Comparison of ENCODE assay signal across 8 cellular contexts in the genomic region with DNA sequence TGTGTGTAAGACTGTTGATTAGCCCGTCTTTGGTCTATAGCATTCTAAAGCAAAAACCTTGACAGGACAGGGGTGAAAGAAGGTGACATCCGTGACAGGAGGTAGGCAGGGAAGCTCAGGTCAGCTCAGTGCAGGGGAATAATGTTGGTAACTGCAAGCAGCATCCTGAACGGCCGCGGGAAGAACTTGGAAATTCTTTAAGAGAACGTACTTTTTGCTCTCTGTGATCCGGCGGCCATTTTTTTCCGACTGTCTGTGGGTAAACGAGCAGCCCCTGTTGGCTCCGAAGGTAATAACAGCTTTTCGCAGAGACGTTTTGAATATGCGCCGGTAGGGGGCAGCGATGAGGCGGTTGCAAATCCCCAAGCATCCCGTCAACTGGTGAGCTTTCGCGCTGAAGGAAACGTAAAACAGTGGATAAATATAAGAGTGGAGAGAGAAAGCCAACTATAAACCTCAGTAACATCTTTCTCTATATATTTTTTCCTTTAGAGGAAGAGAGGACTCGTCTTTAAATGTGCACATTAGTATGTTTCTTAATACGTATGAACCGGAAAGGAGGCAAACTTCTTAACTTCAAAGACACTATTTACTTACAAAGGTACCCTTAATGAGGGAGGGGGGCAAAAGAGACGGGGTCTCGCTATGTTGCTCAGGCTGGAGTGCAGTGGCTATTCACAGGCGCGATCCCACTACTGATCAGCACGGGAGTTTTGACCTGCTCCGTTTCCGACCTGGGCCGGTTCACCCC. TPM values are rescaled to one million over a fixed set of nuclear protein-coding genes. Genes with fewer than 3 reads are reported as not detected.
A peak's percentile ranks its signal among the peaks of the same experiment; 100 is the strongest.
DNase-seq lines count a peak whose midpoint lies in the region; ATAC-seq and TF ChIP-seq lines count a peak whose summit lies in the region.

No MANE protein-coding gene starts in this region.

- TF ChIP-seq CTCF in osteocyte (IDR thresholded peaks at IDR 0.05) (peak; percentile 100), thoracic aorta (IDR thresholded peaks at IDR 0.05) (peak; percentile 100)

- peak overlapping the region; percentile 95 for H3K9ac ChIP-seq in SK-N-MC (ENCODE audit: insufficient read length)

- no peaks in the 10 kb centered on the region for H3K9me3 ChIP-seq in HAP-1
- H3K9me3 ChIP-seq in SK-N-MC (ENCODE audit: low read depth, low read length), result no peaks in the 10 kb centered on the region
- no peaks in the 10 kb centered on the region for H3K9me3 ChIP-seq in thoracic aorta

- peak; percentile 22 for ATAC-seq in thoracic aorta (ENCODE audit: insufficient number of reproducible peaks, low FRiP score, low read depth)

- peak; percentile 55 for DNase-seq in DMS53 treated with DMSO at 0.1 percent for 48 hours (lab: John Stamatoyannopoulos, UW; ENCODE audit: unreplicated experiment)
- DNase-seq in HAP-1 (ENCODE audit: low spot score in 2 of 2), result peak; percentile 67 to 85
- DNase-seq in NCI-H1048 (lab: John Stamatoyannopoulos, UW), result peak; percentile 55
- DNase-seq in SK-N-MC (ENCODE audit: low read depth, low spot score), result peak; percentile 86
- peak; percentile 78 for DNase-seq in activated naive CD8-positive, alpha-beta T cell treated with anti-CD3 and anti-CD28 coated beads for 36 hours
- DNase-seq in head of caudate nucleus, result peak; percentile 70 to 94 (median 84)
- peak; percentile 93 for DNase-seq in osteocyte (ENCODE audit: extremely low spot score, unreplicated experiment)
- peak; percentile 62 for DNase-seq in thoracic aorta (ENCODE audit: low spot score)

- H3K4me3 ChIP-seq in HAP-1 (peak overlapping the region; percentile 67), SK-N-MC (peak overlapping the region; percentile 97), thoracic aorta (peak overlapping the region; percentile 78)

- no peak overlapping the region for H3K27ac Mint-ChIP-seq in activated naive CD8-positive, alpha-beta T cell treated with anti-CD3 and anti-CD28 coated beads for 36 hours
- H3K27ac Mint-ChIP-seq in osteocyte (ENCODE audit: unreplicated experiment), result no peak overlapping the region

- H3K27me3 ChIP-seq in HAP-1 (ENCODE audit: low read depth) (no peaks in the 10 kb centered on the region), thoracic aorta (replicated peaks; ENCODE audit: insufficient read depth) (no peaks in the 10 kb centered on the region)

- peak overlapping the region; percentile 98 for H3K27ac ChIP-seq in SK-N-MC
- H3K27ac ChIP-seq in thoracic aorta, result peak overlapping the region; percentile 97 to 99

- intact Hi-C loops in head of caudate nucleus (cut with DNase I), result loop anchor here (5.0 to 10.0 kb wide), 2 partner anchors 255 to 373 kb away; partner anchors contain the start of genes SOS2 and VCPKMT

- H3K4me1 ChIP-seq in HAP-1 (peaks cover 6% of the 10 kb centered on the region), thoracic aorta (ENCODE audit: control insufficient read depth in 1 of 2, low read depth in 2 of 2) (peaks cover 14 to 29% of the 10 kb centered on the region in 2 donors)

- H3K4me1 Mint-ChIP-seq in activated naive CD8-positive, alpha-beta T cell treated with anti-CD3 and anti-CD28 coated beads for 36 hours, result peaks cover 23% of the 10 kb centered on the region
- H3K4me1 Mint-ChIP-seq in osteocyte (ENCODE audit: unreplicated experiment), result peaks cover 17% of the 10 kb centered on the region

- in situ Hi-C loops in HAP-1 (cut with MboI; ENCODE audit: low sequenced_read_pairs), result no loop called here

- no peaks in the 10 kb centered on the region for H3K9me3 Mint-ChIP-seq in activated naive CD8-positive, alpha-beta T cell treated with anti-CD3 and anti-CD28 coated beads for 36 hours
- no peaks in the 10 kb centered on the region for H3K9me3 Mint-ChIP-seq in osteocyte (ENCODE audit: unreplicated experiment)

- peaks cover 2% of the 10 kb centered on the region for H3K36me3 Mint-ChIP-seq in activated naive CD8-positive, alpha-beta T cell treated with anti-CD3 and anti-CD28 coated beads for 36 hours
- H3K36me3 Mint-ChIP-seq in osteocyte (ENCODE audit: unreplicated experiment), result no peaks in the 10 kb centered on the region

- peaks cover 7% of the 10 kb centered on the region for H3K27me3 Mint-ChIP-seq in activated naive CD8-positive, alpha-beta T cell treated with anti-CD3 and anti-CD28 coated beads for 36 hours
- H3K27me3 Mint-ChIP-seq in osteocyte (ENCODE audit: unreplicated experiment), result no peaks in the 10 kb centered on the region

- H3K36me3 ChIP-seq in HAP-1 (replicated peaks), result no peaks in the 10 kb centered on the region
- H3K36me3 ChIP-seq in SK-N-MC (ENCODE audit: insufficient read depth, low read length), result no peaks in the 10 kb centered on the region
- H3K36me3 ChIP-seq in thoracic aorta, result no peaks in the 10 kb centered on the region

- no peak overlapping the region for H3K4me3 Mint-ChIP-seq in activated naive CD8-positive, alpha-beta T cell treated with anti-CD3 and anti-CD28 coated beads for 36 hours
- H3K4me3 Mint-ChIP-seq in osteocyte (ENCODE audit: unreplicated experiment), result no peak overlapping the region

RNA-seq across cellular contexts. Expression of gene NEMF, which starts 9.5 kb away (rescaled TPM):
- total RNA-seq in activated naive CD8-positive, alpha-beta T cell treated with anti-CD3 and anti-CD28 coated beads for 36 hours, result 10 to 100 TPM; 53.7 to 64.6 TPM
- total RNA-seq in osteocyte (61.4 and 71.3 TPM in 2 replicates), thoracic aorta (100 to 1,000 TPM in 1 of 2 donors, 10 to 100 TPM in 1; 49.5 to 126 TPM)

RNA-seq across cellular contexts. Expression of gene ARF6, which starts 30.8 kb away (rescaled TPM):
- total RNA-seq in activated naive CD8-positive, alpha-beta T cell treated with anti-CD3 and anti-CD28 coated beads for 36 hours, result 100 to 1,000 TPM; 134 to 135 TPM
- total RNA-seq in osteocyte, result 53.4 and 55.2 TPM in 2 replicates
- 10 to 100 TPM; 33.7 to 67.2 TPM for total RNA-seq in thoracic aorta

Comparison
In these comparisons a context has a peak if more than half of its experiments do, and no peak if none do; other contexts are left out.
1. Peak in every context shown above with its lines: DNase-seq, ATAC-seq, H3K4me3 ChIP-seq and H3K27ac ChIP-seq.